In the genomic region with DNA sequence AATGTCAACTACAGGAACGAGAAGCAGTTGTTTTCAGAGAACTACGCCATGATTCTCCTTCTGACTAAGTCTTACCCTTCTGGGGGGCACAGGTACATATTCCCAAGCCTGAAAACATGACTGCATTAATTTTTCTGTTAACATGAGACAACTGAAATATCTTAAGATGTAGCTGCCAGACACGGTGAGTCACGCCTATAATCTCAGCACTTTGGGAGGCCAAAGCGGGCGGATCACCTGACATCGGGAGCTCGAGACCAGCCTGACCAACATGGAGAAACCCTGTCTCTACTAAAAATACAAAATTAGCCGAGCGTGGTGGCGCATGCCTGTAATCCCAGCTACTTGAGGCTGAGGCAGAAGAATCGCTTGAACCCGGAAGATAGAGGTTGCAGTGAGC, we compare ENCODE assay signal across 14 cellular contexts. TPM values are rescaled to one million over a fixed set of nuclear protein-coding genes. Genes with fewer than 3 reads are reported as not detected.
A peak's percentile ranks its signal among the peaks of the same experiment; 100 is the strongest.
DNase-seq lines count a peak whose midpoint lies in the region; TF ChIP-seq lines count a peak whose summit lies in the region.
"Had no signal": no experiment of that assay in that cellular context is flagged by ENCODE, and none has a peak within 500 bp of the region (broad histone marks: within the 10 kb centered on the region; RNA-seq: fewer than 3 reads in every experiment).

No MANE protein-coding gene starts in this region.

- peak overlapping the region in 5 of 11 experiments; percentile 82 to 90 (median 84); a peak in 5 of 22 replicates for H3K27ac ChIP-seq in BLaER1 treated with 17β-estradiol and CSF1 and Interleukin-3, amounts not matched to agents 10 nM and 100 nM
- H3K27ac ChIP-seq in osteoblast (ENCODE audit: low read depth, low read length), result no peak overlapping the region
- H3K27ac ChIP-seq in SJCRH30, result no peak overlapping the region
- H3K27ac ChIP-seq: SJSA1 had no signal

- H3K9me3 Mint-ChIP-seq in activated CD4-positive, alpha-beta memory T cell treated with anti-CD3 and anti-CD28 coated beads, Interleukin-2, amount 10 ng/mL, durations not matched to agents 7 days and 5 days, result no peaks in the 10 kb centered on the region

- H3K36me3 ChIP-seq in BLaER1 treated with 17β-estradiol and CSF1 and Interleukin-3, amounts not matched to agents 10 nM and 100 nM, result peaks cover 79 to 90% (median 85%) of the 10 kb centered on the region in 11 experiments
- H3K36me3 ChIP-seq in osteoblast (ENCODE audit: insufficient read depth, low read length) (peaks cover 81% of the 10 kb centered on the region), SJCRH30 (peaks cover 56% of the 10 kb centered on the region)

- H3K27me3 Mint-ChIP-seq in activated CD4-positive, alpha-beta memory T cell treated with anti-CD3 and anti-CD28 coated beads, Interleukin-2, amount 10 ng/mL, durations not matched to agents 7 days and 5 days, result no peaks in the 10 kb centered on the region

- CTCF ChIA-PET in activated CD4-positive, alpha-beta memory T cell treated with anti-CD3 and anti-CD28 coated beads, Interleukin-2, amount 10 ng/mL, durations not matched to agents 7 days and 5 days (lab: Charles Lee), result no interaction called here

- H3K27me3 ChIP-seq in BLaER1 treated with 17β-estradiol and CSF1 and Interleukin-3, amounts not matched to agents 10 nM and 100 nM, result no peaks in the 10 kb centered on the region
- H3K27me3 ChIP-seq in osteoblast (ENCODE audit: insufficient read depth, low read length) (no peaks in the 10 kb centered on the region), SJCRH30 (no peaks in the 10 kb centered on the region)
- H3K27me3 ChIP-seq: SJSA1 had no signal

- POLR2A ChIA-PET in activated CD4-positive, alpha-beta memory T cell treated with anti-CD3 and anti-CD28 coated beads, Interleukin-2, amount 10 ng/mL, durations not matched to agents 7 days and 5 days (lab: Charles Lee), result no interaction called here

- no peak overlapping the region for H3K27ac Mint-ChIP-seq in activated CD4-positive, alpha-beta memory T cell treated with anti-CD3 and anti-CD28 coated beads, Interleukin-2, amount 10 ng/mL, durations not matched to agents 7 days and 5 days

- peak overlapping the region in 10 of 11 experiments; percentile 85 to 99 (median 96); a peak in 17 of 22 replicates for H3K4me2 ChIP-seq in BLaER1 treated with 17β-estradiol and CSF1 and Interleukin-3, amounts not matched to agents 10 nM and 100 nM
- no peak overlapping the region for H3K4me2 ChIP-seq in osteoblast (ENCODE audit: insufficient read depth, low read length)

- H3K4me1 ChIP-seq in BLaER1 treated with 17β-estradiol and CSF1 and Interleukin-3, amounts not matched to agents 10 nM and 100 nM, result peaks cover 38 to 62% (median 53%) of the 10 kb centered on the region in 10 experiments
- H3K4me1 ChIP-seq in osteoblast (ENCODE audit: insufficient read depth, low read length) (peaks cover 16% of the 10 kb centered on the region), SJCRH30 (peaks cover 26% of the 10 kb centered on the region)
- H3K4me1 ChIP-seq: SJSA1 had no signal

- peak overlapping the region in 1 of 11 experiments; percentile 82; a peak in 1 of 22 replicates for H3K9ac ChIP-seq in BLaER1 treated with 17β-estradiol and CSF1 and Interleukin-3, amounts not matched to agents 10 nM and 100 nM

- H4K20me1 ChIP-seq in BLaER1 treated with 17β-estradiol and CSF1 and Interleukin-3, amounts not matched to agents 10 nM and 100 nM, result peaks cover 29 to 95% (median 52%) of the 10 kb centered on the region in 11 experiments; a peak in 20 of 22 replicates
- H4K20me1 ChIP-seq in osteoblast (ENCODE audit: insufficient read depth, low read length), result peaks cover 22% of the 10 kb centered on the region

- H3K4me1 Mint-ChIP-seq in activated CD4-positive, alpha-beta memory T cell treated with anti-CD3 and anti-CD28 coated beads, Interleukin-2, amount 10 ng/mL, durations not matched to agents 7 days and 5 days, result peaks cover 43% of the 10 kb centered on the region

- H2AFZ ChIP-seq in osteoblast (ENCODE audit: low read length), result no peak overlapping the region

- H3K36me3 Mint-ChIP-seq in activated CD4-positive, alpha-beta memory T cell treated with anti-CD3 and anti-CD28 coated beads, Interleukin-2, amount 10 ng/mL, durations not matched to agents 7 days and 5 days (ENCODE audit: low read depth), result peaks cover 87% of the 10 kb centered on the region

- no peak overlapping the region for H3K4me3 Mint-ChIP-seq in activated CD4-positive, alpha-beta memory T cell treated with anti-CD3 and anti-CD28 coated beads, Interleukin-2, amount 10 ng/mL, durations not matched to agents 7 days and 5 days

- no peaks in the 10 kb centered on the region for H3K9me3 ChIP-seq in BLaER1 treated with 17β-estradiol and CSF1 and Interleukin-3, amounts not matched to agents 10 nM and 100 nM (replicated peaks in 1 of 11)
- H3K9me3 ChIP-seq in osteoblast (ENCODE audit: low read depth, low read length) (no peaks in the 10 kb centered on the region), SJCRH30 (replicated peaks) (no peaks in the 10 kb centered on the region)
- H3K9me3 ChIP-seq: SJSA1 had no signal

- DNase-seq in ELR (ENCODE audit: low read depth), result peak; percentile 40
- DNase-seq in amniotic epithelial cell (ENCODE audit: low read depth), result peak; percentile 83
- peak; percentile 21 for DNase-seq in osteoblast (ENCODE audit: insufficient read length, low spot score, missing footprints)
- DNase-seq in DMS153 treated with DMSO at 0.1 percent for 48 hours (lab: John Stamatoyannopoulos, UW; ENCODE audit: unreplicated experiment), result no peak
- DNase-seq in activated CD4-positive, alpha-beta memory T cell treated with anti-CD3 and anti-CD28 coated beads, Interleukin-2, amount 10 ng/mL, durations not matched to agents 7 days and 5 days, result no peak
- DNase-seq in SJCRH30, result no peak
- DNase-seq: AML-193, DMS 273 treated with DMSO at 0.1 percent for 48 hours, NCI-H1105, NCI-H1694, NCI-H345, NCI-H524 treated with DMSO at 0.1 percent for 48 hours had no signal

- no peak for TF ChIP-seq CTCF in osteoblast (IDR thresholded peaks at IDR 0.05; ENCODE audit: extremely low read depth, low read depth, low read length)

- H3K79me2 ChIP-seq in osteoblast (ENCODE audit: insufficient read depth, low read length), result peaks cover 25% of the 10 kb centered on the region

- H3K4me3 ChIP-seq in BLaER1 treated with 17β-estradiol and CSF1 and Interleukin-3, amounts not matched to agents 10 nM and 100 nM, result no peak overlapping the region
- H3K4me3 ChIP-seq in osteoblast (ENCODE audit: insufficient read depth, low read length), result no peak overlapping the region
- no peak overlapping the region for H3K4me3 ChIP-seq in SJCRH30
- H3K4me3 ChIP-seq: SJSA1 had no signal

RNA-seq across cellular contexts. Expression of a gene that starts 21.7 kb away (rescaled TPM):
- total RNA-seq in osteoblast, result 57.5 and 64.8 TPM in 2 replicates
- 10 to 100 TPM; 27.0 to 28.1 TPM for total RNA-seq in activated CD4-positive, alpha-beta memory T cell treated with anti-CD3 and anti-CD28 coated beads, Interleukin-2, amount 10 ng/mL, durations not matched to agents 7 days and 5 days
- 31.8 and 33.0 TPM in 2 replicates for total RNA-seq in SJCRH30 (2014; rRNA removed; shearing (Covaris generic))

RNA-seq across cellular contexts. Expression of a gene that starts 32.5 kb away (rescaled TPM):
- total RNA-seq in osteoblast, result 73.1 and 104 TPM in 2 replicates
- total RNA-seq in activated CD4-positive, alpha-beta memory T cell treated with anti-CD3 and anti-CD28 coated beads, Interleukin-2, amount 10 ng/mL, durations not matched to agents 7 days and 5 days, result 100 to 1,000 TPM; 133 to 146 TPM
- total RNA-seq in SJCRH30 (2014; rRNA removed; shearing (Covaris generic)), result 26.1 and 28.5 TPM in 2 replicates

Comparison
In these comparisons a context has a peak if more than half of its experiments do, and no peak if none do; other contexts are left out.
1. DNase-seq: peak in ELR (single experiment), amniotic epithelial cell (single experiment) and osteoblast (single experiment); none in DMS153 treated with DMSO at 0.1 percent for 48 hours (single experiment), activated CD4-positive, alpha-beta memory T cell treated with anti-CD3 and anti-CD28 coated beads, Interleukin-2, amount 10 ng/mL, durations not matched to agents 7 days and 5 days (single experiment) and SJCRH30 (0 of 2).